ENCODE assay signal across 8 cellular contexts in genomic region chr10:25875555-25876165, GRCh38. TPM values are rescaled to one million over a fixed set of nuclear protein-coding genes. Genes with fewer than 3 reads are reported as not detected.
A peak's percentile ranks its signal among the peaks of the same experiment; 100 is the strongest.
DNase-seq lines count a peak whose midpoint lies in the region; ATAC-seq and TF ChIP-seq lines count a peak whose summit lies in the region.

No MANE protein-coding gene starts in this region.

- no peaks in the 10 kb centered on the region for H3K36me3 Mint-ChIP-seq in CD4-positive, CD25-positive, alpha-beta regulatory T cell

- H3K9me3 ChIP-seq in CD4-positive, CD25-positive, alpha-beta regulatory T cell (ENCODE audit: control insufficient read depth in 2 of 2, low read length in 2 of 2), result no peaks in the 10 kb centered on the region
- H3K9me3 ChIP-seq in right lobe of liver, result no peaks in the 10 kb centered on the region

- no peak overlapping the region for H3K27ac ChIP-seq in CD4-positive, CD25-positive, alpha-beta regulatory T cell (ENCODE audit: insufficient read depth, low read length, poor library complexity, severe bottlenecking)
- H3K27ac ChIP-seq in coronary artery (no peak overlapping the region), right lobe of liver (no peak overlapping the region)

- no peaks in the 10 kb centered on the region for H3K4me1 Mint-ChIP-seq in CD4-positive, CD25-positive, alpha-beta regulatory T cell

- H3K4me3 ChIP-seq in CD4-positive, CD25-positive, alpha-beta regulatory T cell (ENCODE audit: low read depth, low read length), result no peak overlapping the region
- H3K4me3 ChIP-seq in coronary artery (no peak overlapping the region), right lobe of liver (no peak overlapping the region)

- no peak overlapping the region for H3K27ac Mint-ChIP-seq in CD4-positive, CD25-positive, alpha-beta regulatory T cell

- 0% methylated on average over 7 of the region's 7 CpGs for WGBS in right lobe of liver (ENCODE audit: insufficient coverage, low coverage, low lambda C conversion rate, missing lambda C conversion rate)

- no peaks in the 10 kb centered on the region for H3K4me1 ChIP-seq in CD4-positive, CD25-positive, alpha-beta regulatory T cell (ENCODE audit: control insufficient read depth, insufficient read depth, low read length, poor library complexity, severe bottlenecking)
- H3K4me1 ChIP-seq in right lobe of liver, result no peaks in the 10 kb centered on the region

- peak in 1 of 2 donors; percentile 61 for ATAC-seq in CD4-positive, CD25-positive, alpha-beta regulatory T cell (ENCODE audit: low read depth in 2 of 2)
- ATAC-seq in GM19328 (IDR thresholded peaks at IDR 0.05; ENCODE audit: unreplicated experiment), result peak; percentile 94
- peak; percentile 94 for ATAC-seq in HG03432 (IDR thresholded peaks at IDR 0.05; ENCODE audit: unreplicated experiment)
- ATAC-seq in right lobe of liver, result peak; percentile 93 to 98 (median 96)

- no peaks in the 10 kb centered on the region for H3K27me3 Mint-ChIP-seq in CD4-positive, CD25-positive, alpha-beta regulatory T cell

- no peak overlapping the region for H3K4me3 Mint-ChIP-seq in CD4-positive, CD25-positive, alpha-beta regulatory T cell

- TF ChIP-seq POLR2A in right lobe of liver (IDR thresholded peaks at IDR 0.05), result no peak

- intact Hi-C loops in right lobe of liver (cut with DNase I), result no loop called here

- no peaks in the 10 kb centered on the region for H3K9me3 Mint-ChIP-seq in CD4-positive, CD25-positive, alpha-beta regulatory T cell

- H3K36me3 ChIP-seq in CD4-positive, CD25-positive, alpha-beta regulatory T cell (ENCODE audit: control insufficient read depth, insufficient read depth, low read length), result no peaks in the 10 kb centered on the region
- H3K36me3 ChIP-seq in right lobe of liver, result no peaks in the 10 kb centered on the region

- DNase-seq in CD4-positive, CD25-positive, alpha-beta regulatory T cell, result peak; percentile 3 to 66 (median 30)
- DNase-seq in NCI-H446 treated with DMSO at 0.1 percent for 48 hours (lab: John Stamatoyannopoulos, UW), result peak; percentile 49
- peak; percentile 57 to 59 for DNase-seq in activated CD4-positive, alpha-beta T cell treated with anti-CD3 and anti-CD28 coated beads for 24 hours (ENCODE audit: low read depth in 2 of 2)
- no peak for DNase-seq in coronary artery (ENCODE audit: low spot score)
- DNase-seq in right lobe of liver, result peak; percentile 68 to 74 (median 69)
- DNase-seq in stimulated activated CD4-positive, alpha-beta T cell treated with anti-CD3 and anti-CD28 coated beads, TNF-alpha, amount 100 ng/mL, for 4 hours (ENCODE audit: low read depth in 3 of 3), result peak; percentile 21 to 30 (median 23)

- peak; percentile 73 for TF ChIP-seq CTCF in coronary artery (IDR thresholded peaks at IDR 0.05)
- TF ChIP-seq CTCF in right lobe of liver (IDR thresholded peaks at IDR 0.05), result peak; percentile 71 to 91 (median 86)

- no peaks in the 10 kb centered on the region for H3K27me3 ChIP-seq in CD4-positive, CD25-positive, alpha-beta regulatory T cell (ENCODE audit: control insufficient read depth, insufficient read depth, low read length)
- H3K27me3 ChIP-seq in right lobe of liver, result no peaks in the 10 kb centered on the region

RNA-seq across cellular contexts. Expression of gene MYO3A, which starts 58.4 kb away (rescaled TPM):
- total RNA-seq in CD4-positive, CD25-positive, alpha-beta regulatory T cell, result not detected
- polyA plus RNA-seq in CD4-positive, CD25-positive, alpha-beta regulatory T cell, result not detected
- total RNA-seq in right lobe of liver, result under 1 TPM in 3 of 6 experiments, not detected in 3; 0.04 to 0.12 (median 0.12) TPM
